ENCODE assay signal across 25 cellular contexts in genomic region chr5:151633892-151634291, GRCh38. TPM values are rescaled to one million over a fixed set of nuclear protein-coding genes. Genes with fewer than 3 reads are reported as not detected.
DNase-seq lines count a peak whose midpoint lies in the region; ATAC-seq and TF ChIP-seq lines count a peak whose summit lies in the region.
"Had no signal": no experiment of that assay in that cellular context is flagged by ENCODE, and none has a peak within 500 bp of the region (broad histone marks: within the 10 kb centered on the region; RNA-seq: fewer than 3 reads in every experiment).

No MANE protein-coding gene starts in this region.

- dilution Hi-C loops in mammary epithelial cell (cut with HindIII; ENCODE audit: low sequenced_read_pairs): no loop called here

- H3K9me3 ChIP-seq in mammary epithelial cell (replicated peaks; ENCODE audit: insufficient read depth, low read length): no peaks in the 10 kb centered on the region
- no peaks in the 10 kb centered on the region for H3K9me3 ChIP-seq in CD8-positive, alpha-beta T cell (ENCODE audit: low read length)
- H3K9me3 ChIP-seq: BLaER1 had no signal

- no peak overlapping the region for H3K27ac ChIP-seq in mammary epithelial cell (ENCODE audit: insufficient read depth, low read depth, low read length)
- no peak overlapping the region for H3K27ac ChIP-seq in CD8-positive, alpha-beta T cell (ENCODE audit: low read depth, low read length)
- H3K27ac ChIP-seq: 22Rv1, A549, BLaER1, GM23248 had no signal

- no peaks in the 10 kb centered on the region for H3K27me3 Mint-ChIP-seq in MCF 10A (ENCODE audit: insufficient read depth, unreplicated experiment)
- H3K27me3 Mint-ChIP-seq in CD8-positive, alpha-beta T cell (ENCODE audit: low read depth): peaks cover 10% of the 10 kb centered on the region

- POLR2A ChIA-PET in MCF 10A (lab: Yijun Ruan, JAX): interaction anchor here (1.0 to 25.1 kb wide), 7 partner anchors 13 to 67 kb away, joined by 4 to 535 read pairs (median 7); partner anchors contain the start of gene FAT2
- POLR2A ChIA-PET in CD8-positive, alpha-beta T cell (lab: Charles Lee): no interaction called here

- no peaks in the 10 kb centered on the region for H4K20me1 ChIP-seq in mammary epithelial cell (ENCODE audit: insufficient read depth, low read length)
- H4K20me1 ChIP-seq: BLaER1 had no signal

- no peak overlapping the region for H3K4me3 ChIP-seq in mammary epithelial cell (replicated peaks in 1 of 3; ENCODE audit: insufficient read depth in 1 of 3, low read depth in 2 of 3, low read length in 3 of 3)
- no peak overlapping the region for H3K4me3 ChIP-seq in CD8-positive, alpha-beta T cell (ENCODE audit: low read depth, low read length)
- H3K4me3 ChIP-seq: A549, BLaER1, GM12878, GM23248 had no signal

- H3K27me3 ChIP-seq in mammary epithelial cell (ENCODE audit: insufficient read depth, low read length): no peaks in the 10 kb centered on the region
- peaks cover 3% of the 10 kb centered on the region for H3K27me3 ChIP-seq in CD8-positive, alpha-beta T cell (ENCODE audit: insufficient read depth, low read length)
- H3K27me3 ChIP-seq: BLaER1 had no signal

- no peak overlapping the region for H3K9ac ChIP-seq in mammary epithelial cell (ENCODE audit: insufficient read depth, low read length)
- H3K9ac ChIP-seq: BLaER1, GM23248 had no signal

- intact Hi-C loops in MCF 10A (cut with micrococcal nuclease): no loop called here
- intact Hi-C loops in mammary epithelial cell (cut with micrococcal nuclease): no loop called here
- intact Hi-C loops in left colon (cut with DNase I, micrococcal nuclease): no loop called here
- intact Hi-C loops in CD8-positive, alpha-beta T cell (cut with DNase I, micrococcal nuclease): no loop called here

- WGBS in mammary epithelial cell (ENCODE audit: low coverage, missing lambda C conversion rate): no CpG with 5 or more reads among the region's 1 CpG

- TF ChIP-seq CTCF in MCF 10A (IDR thresholded peaks at IDR 0.05; ENCODE audit: unreplicated experiment) (no peak), mammary epithelial cell (conservative IDR thresholded peaks at IDR 0.05 in 1 of 2, IDR thresholded peaks at IDR 0.05 in 1 of 2; ENCODE audit: extremely low read depth in 1 of 2, insufficient read depth in 1 of 2, low read depth in 1 of 2, low read length in 2 of 2) (no peak)
- no peak for TF ChIP-seq CTCF in CD8-positive, alpha-beta T cell (IDR thresholded peaks at IDR 0.05)

- CTCF ChIA-PET in MCF 10A (lab: Yijun Ruan, JAX): interaction anchor here (0.7 to 9.7 kb wide), 14 partner anchors 8 to 110 kb away, joined by 3 to 112 read pairs (median 6); no protein-coding TSS in a partner anchor
- CTCF ChIA-PET in mammary epithelial cell (lab: Charles Lee; ENCODE audit: low non-redundant PET): no interaction called here
- CTCF ChIA-PET in CD8-positive, alpha-beta T cell (lab: Charles Lee): interaction anchor here (1.0 to 1.3 kb wide), 2 partner anchors 18 to 25 kb away, joined by 4 read pairs; no protein-coding TSS in a partner anchor

- H3K36me3 ChIP-seq in mammary epithelial cell (ENCODE audit: insufficient read depth, low read length): no peaks in the 10 kb centered on the region
- no peaks in the 10 kb centered on the region for H3K36me3 ChIP-seq in CD8-positive, alpha-beta T cell (ENCODE audit: insufficient read depth, low read length)
- H3K36me3 ChIP-seq: BLaER1 had no signal

- no peak overlapping the region for H3K4me2 ChIP-seq in mammary epithelial cell (ENCODE audit: insufficient read depth, low read depth, low read length)
- H3K4me2 ChIP-seq: A549, BLaER1 had no signal

- no peak overlapping the region for H3K27ac Mint-ChIP-seq in MCF 10A (ENCODE audit: low read depth, unreplicated experiment)
- no peak overlapping the region for H3K27ac Mint-ChIP-seq in CD8-positive, alpha-beta T cell
- H3K27ac Mint-ChIP-seq: CD14-positive monocyte, HFFc6, IgD-negative memory B cell had no signal

- H2AFZ ChIP-seq in mammary epithelial cell (ENCODE audit: low read depth, low read length): no peak overlapping the region
- H2AFZ ChIP-seq: GM23248 had no signal

- H3K4me1 ChIP-seq in mammary epithelial cell (ENCODE audit: insufficient read depth, low read length): peaks cover 64% of the 10 kb centered on the region
- H3K4me1 ChIP-seq in CD8-positive, alpha-beta T cell (ENCODE audit: insufficient read depth, low read length): no peaks in the 10 kb centered on the region
- H3K4me1 ChIP-seq: A549, BLaER1 had no signal

- DNase-seq in MCF 10A (ENCODE audit: unreplicated experiment): peak; percentile 49
- DNase-seq in mammary epithelial cell: no peak
- no peak for DNase-seq in left colon
- DNase-seq in CD8-positive, alpha-beta T cell: no peak
- DNase-seq in AG08395 (ENCODE audit: low spot score): no peak
- DNase-seq in NCI-H2081 (lab: John Stamatoyannopoulos, UW): no peak
- DNase-seq: CD4-positive, alpha-beta memory T cell; COR-L47; DMS 273 treated with DMSO at 0.1 percent for 48 hours; DMS53; DND-41; EL; GM23248; HFFc6 had no signal

- no peaks in the 10 kb centered on the region for H3K36me3 Mint-ChIP-seq in MCF 10A (ENCODE audit: insufficient read depth, unreplicated experiment)
- no peaks in the 10 kb centered on the region for H3K36me3 Mint-ChIP-seq in CD8-positive, alpha-beta T cell
- H3K36me3 Mint-ChIP-seq: CD14-positive monocyte; CD4-positive, alpha-beta memory T cell; IgD-negative memory B cell had no signal

- H3K4me1 Mint-ChIP-seq in MCF 10A (ENCODE audit: insufficient read depth, unreplicated experiment): peaks cover 56% of the 10 kb centered on the region
- no peaks in the 10 kb centered on the region for H3K4me1 Mint-ChIP-seq in CD8-positive, alpha-beta T cell (ENCODE audit: low read depth)
- H3K4me1 Mint-ChIP-seq: CD4-positive, alpha-beta memory T cell; IgD-negative memory B cell had no signal

- no peak overlapping the region for H3K4me3 Mint-ChIP-seq in MCF 10A (ENCODE audit: unreplicated experiment)
- no peak overlapping the region for H3K4me3 Mint-ChIP-seq in CD8-positive, alpha-beta T cell
- H3K4me3 Mint-ChIP-seq: CD4-positive, alpha-beta memory T cell; HFFc6; IgD-negative memory B cell had no signal

- BruUV-seq in MCF 10A (replicated peaks; lab: Mats Ljungman, UMichigan) (no TSS peak), mammary epithelial cell (replicated peaks; lab: Mats Ljungman, UMichigan) (no TSS peak)

- no peaks in the 10 kb centered on the region for H3K79me2 ChIP-seq in mammary epithelial cell (ENCODE audit: insufficient read depth, low read length)

- peak; percentile 88 for ATAC-seq in esophagus mucosa
- ATAC-seq in left colon: peak; percentile 55
- no peak for ATAC-seq in CD8-positive, alpha-beta T cell
- ATAC-seq in GM19023 (IDR thresholded peaks at IDR 0.05; ENCODE audit: unreplicated experiment): no peak
- ATAC-seq: A549, GM12878, HCT116 had no signal

- H3K9me3 Mint-ChIP-seq in MCF 10A (ENCODE audit: unreplicated experiment): no peaks in the 10 kb centered on the region
- H3K9me3 Mint-ChIP-seq in CD8-positive, alpha-beta T cell: no peaks in the 10 kb centered on the region
- H3K9me3 Mint-ChIP-seq: CD4-positive, alpha-beta memory T cell; HFFc6; IgD-negative memory B cell had no signal

- in situ Hi-C loops in mammary epithelial cell (cut with MboI; ENCODE audit: low sequenced_read_pairs in 2 of 2): no loop called here

RNA-seq across cellular contexts. Expression of gene FAT2, which starts 42.8 kb away (rescaled TPM):
- total RNA-seq in MCF 10A (2022) (5.9 and 9.9 TPM in 2 replicates), mammary epithelial cell (100 to 1,000 TPM; 122 to 137 TPM), esophagus mucosa (82.5 TPM), left colon (not detected)
- polyA plus RNA-seq in mammary epithelial cell: 44.8 TPM
- 239 TPM for polyA minus RNA-seq in mammary epithelial cell
- not detected for total RNA-seq in CD8-positive, alpha-beta T cell
- total RNA-seq: CD4-positive, alpha-beta memory T cell; G401; GM23248; HepG2; HFFc6 had no signal
- polyA plus RNA-seq: CD14-positive monocyte; CD4-positive, alpha-beta memory T cell; GM23248; HepG2; IgD-negative memory B cell had no signal

RNA-seq across cellular contexts. Expression of gene SPARC, which starts 52.8 kb away (rescaled TPM):
- total RNA-seq in MCF 10A (2022) (17.4 and 32.6 TPM in 2 replicates), mammary epithelial cell (100 to 1,000 TPM; 222 to 382 TPM), esophagus mucosa (76.4 TPM), left colon (100 to 1,000 TPM in 1 of 2 donors, 10 to 100 TPM in 1; 91.3 to 178 TPM)
- polyA plus RNA-seq in mammary epithelial cell: 585 TPM
- 590 TPM for polyA minus RNA-seq in mammary epithelial cell
- under 1 TPM in 1 of 2 experiments, not detected in 1; 0.39 TPM for total RNA-seq in CD8-positive, alpha-beta T cell

Comparison
In these comparisons a context has a peak if more than half of its experiments do, and no peak if none do; other contexts are left out.
1. ATAC-seq: peak in esophagus mucosa (single experiment) and left colon (single experiment); none in CD8-positive, alpha-beta T cell (single experiment) and GM19023 (single experiment).
2. RNA of gene SPARC, which starts 52.8 kb away (total RNA-seq): 222 to 382 TPM in mammary epithelial cell, 91.3 to 178 TPM in left colon, 76.4 TPM in esophagus mucosa (single experiment) and 17.4 to 32.6 TPM in MCF 10A; 0.39 TPM in CD8-positive, alpha-beta T cell; every median in the first group is over 10 times any median in the second.